1 cellular context compared by ENCODE assay signal in the genomic region with DNA sequence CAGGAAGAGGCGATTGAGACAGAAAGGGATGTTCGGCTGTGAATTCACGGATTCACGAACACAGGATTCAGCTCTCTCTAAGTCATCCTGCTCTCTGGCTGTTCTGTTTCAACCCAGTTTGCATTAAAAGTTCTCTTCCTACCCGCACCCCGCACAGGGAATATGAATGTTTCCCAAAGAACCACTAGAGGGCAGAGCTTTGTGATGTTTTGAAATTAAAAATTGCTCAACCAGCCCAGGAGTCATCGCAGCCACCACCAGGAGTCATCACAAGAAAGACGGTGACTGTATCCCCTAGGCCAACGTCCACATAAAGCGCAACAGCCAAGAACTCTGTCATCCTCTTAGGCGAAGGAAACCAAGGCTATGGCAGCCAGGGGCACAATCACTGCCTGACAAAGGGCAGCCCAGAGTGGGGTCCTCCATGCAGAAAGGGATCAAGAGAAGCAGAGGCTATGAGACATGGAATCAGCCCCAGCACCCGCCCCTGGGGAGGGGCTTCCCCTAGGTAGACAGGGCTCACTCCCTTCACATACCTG.
TF ChIP-seq lines count a peak whose summit lies in the region.

No MANE protein-coding gene starts in this region.

TF ChIP-seq in HEK293, 187 proteins besides CTCF, POLR2A, EP300 and RAD21 (continued from another document):
- no peak for TF ChIP-seq PBX3 (CRISPR knock-in tag; IDR thresholded peaks at IDR 0.05)
- no peak for TF ChIP-seq ZNF132 (tag by site-specific recombination; IDR thresholded peaks at IDR 0.05; ENCODE audit: borderline replicate concordance)
- TF ChIP-seq ZBTB7A (tag by site-specific recombination; IDR thresholded peaks at IDR 0.05; ENCODE audit: low read depth): no peak
